In genomic region chr22:38549106-38549884, GRCh38 we compare ENCODE assay signal across 1 cellular context.
TF ChIP-seq lines count a peak whose summit lies in the region.

No MANE protein-coding gene starts in this region.

TF ChIP-seq in GM12878, 131 proteins besides CTCF, POLR2A, EP300 and RAD21 (continued from another document and continues in another):
- TF ChIP-seq ZBTB4 (CRISPR knock-in tag; IDR thresholded peaks at IDR 0.05), result no peak
- peak; percentile 72; the same call in 1 of the 2 replicates for TF ChIP-seq BCL11A (IDR thresholded peaks at IDR 0.05; ENCODE audit: low read depth, low read length)
- TF ChIP-seq RELB (IDR thresholded peaks at IDR 0.05; ENCODE audit: low read depth), result peak; percentile 86
- no peak for TF ChIP-seq ZNF622 (IDR thresholded peaks at IDR 0.05)
- no peak for TF ChIP-seq POU2F2 (IDR thresholded peaks at IDR 0.05; ENCODE audit: borderline replicate concordance, low read depth, low read length)
- TF ChIP-seq CHD4 (IDR thresholded peaks at IDR 0.05), result no peak
- no peak for TF ChIP-seq WRNIP1 (IDR thresholded peaks at IDR 0.05; ENCODE audit: borderline replicate concordance, low read depth, low read length)
- TF ChIP-seq KLF5 (IDR thresholded peaks at IDR 0.05; ENCODE audit: partially characterized antibody), result no peak
- TF ChIP-seq YBX1 (IDR thresholded peaks at IDR 0.05), result no peak
- TF ChIP-seq ASH2L (IDR thresholded peaks at IDR 0.05; ENCODE audit: borderline replicate concordance, low read depth), result no peak
- no peak for TF ChIP-seq ETV6 (conservative IDR thresholded peaks at IDR 0.05 in 1 of 2, IDR thresholded peaks at IDR 0.05 in 1 of 2; ENCODE audit: borderline replicate concordance in 1 of 2, low read depth in 1 of 2)
- TF ChIP-seq LARP7 (IDR thresholded peaks at IDR 0.05), result no peak
- TF ChIP-seq PAX8 (IDR thresholded peaks at IDR 0.05), result no peak
- no peak for TF ChIP-seq KDM1A (IDR thresholded peaks at IDR 0.05; ENCODE audit: borderline replicate concordance)
- no peak for TF ChIP-seq FOXM1 (IDR thresholded peaks at IDR 0.05; ENCODE audit: low read depth, low read length)
- TF ChIP-seq RELA (IDR thresholded peaks at IDR 0.05; ENCODE audit: borderline replicate concordance, partially characterized antibody), result no peak
- no peak for TF ChIP-seq ATF2 (IDR thresholded peaks at IDR 0.05; ENCODE audit: low read length)
- no peak for TF ChIP-seq NR2C1 (IDR thresholded peaks at IDR 0.05)
- no peak for TF ChIP-seq SKIL (IDR thresholded peaks at IDR 0.05; ENCODE audit: low read depth, poor library complexity, severe bottlenecking)
- no peak for TF ChIP-seq SIX5 (IDR thresholded peaks at IDR 0.05; ENCODE audit: low read depth, low read length, severe bottlenecking)
- TF ChIP-seq BACH1 (IDR thresholded peaks at IDR 0.05; ENCODE audit: borderline replicate concordance), result no peak; the same call in 1 of the 2 replicates
- no peak for TF ChIP-seq FOS (IDR thresholded peaks at IDR 0.05; ENCODE audit: borderline replicate concordance, extremely low read depth, insufficient read length)
- no peak for TF ChIP-seq MTA3 (IDR thresholded peaks at IDR 0.05; ENCODE audit: borderline replicate concordance, low read length)
- TF ChIP-seq, protein P1, sequence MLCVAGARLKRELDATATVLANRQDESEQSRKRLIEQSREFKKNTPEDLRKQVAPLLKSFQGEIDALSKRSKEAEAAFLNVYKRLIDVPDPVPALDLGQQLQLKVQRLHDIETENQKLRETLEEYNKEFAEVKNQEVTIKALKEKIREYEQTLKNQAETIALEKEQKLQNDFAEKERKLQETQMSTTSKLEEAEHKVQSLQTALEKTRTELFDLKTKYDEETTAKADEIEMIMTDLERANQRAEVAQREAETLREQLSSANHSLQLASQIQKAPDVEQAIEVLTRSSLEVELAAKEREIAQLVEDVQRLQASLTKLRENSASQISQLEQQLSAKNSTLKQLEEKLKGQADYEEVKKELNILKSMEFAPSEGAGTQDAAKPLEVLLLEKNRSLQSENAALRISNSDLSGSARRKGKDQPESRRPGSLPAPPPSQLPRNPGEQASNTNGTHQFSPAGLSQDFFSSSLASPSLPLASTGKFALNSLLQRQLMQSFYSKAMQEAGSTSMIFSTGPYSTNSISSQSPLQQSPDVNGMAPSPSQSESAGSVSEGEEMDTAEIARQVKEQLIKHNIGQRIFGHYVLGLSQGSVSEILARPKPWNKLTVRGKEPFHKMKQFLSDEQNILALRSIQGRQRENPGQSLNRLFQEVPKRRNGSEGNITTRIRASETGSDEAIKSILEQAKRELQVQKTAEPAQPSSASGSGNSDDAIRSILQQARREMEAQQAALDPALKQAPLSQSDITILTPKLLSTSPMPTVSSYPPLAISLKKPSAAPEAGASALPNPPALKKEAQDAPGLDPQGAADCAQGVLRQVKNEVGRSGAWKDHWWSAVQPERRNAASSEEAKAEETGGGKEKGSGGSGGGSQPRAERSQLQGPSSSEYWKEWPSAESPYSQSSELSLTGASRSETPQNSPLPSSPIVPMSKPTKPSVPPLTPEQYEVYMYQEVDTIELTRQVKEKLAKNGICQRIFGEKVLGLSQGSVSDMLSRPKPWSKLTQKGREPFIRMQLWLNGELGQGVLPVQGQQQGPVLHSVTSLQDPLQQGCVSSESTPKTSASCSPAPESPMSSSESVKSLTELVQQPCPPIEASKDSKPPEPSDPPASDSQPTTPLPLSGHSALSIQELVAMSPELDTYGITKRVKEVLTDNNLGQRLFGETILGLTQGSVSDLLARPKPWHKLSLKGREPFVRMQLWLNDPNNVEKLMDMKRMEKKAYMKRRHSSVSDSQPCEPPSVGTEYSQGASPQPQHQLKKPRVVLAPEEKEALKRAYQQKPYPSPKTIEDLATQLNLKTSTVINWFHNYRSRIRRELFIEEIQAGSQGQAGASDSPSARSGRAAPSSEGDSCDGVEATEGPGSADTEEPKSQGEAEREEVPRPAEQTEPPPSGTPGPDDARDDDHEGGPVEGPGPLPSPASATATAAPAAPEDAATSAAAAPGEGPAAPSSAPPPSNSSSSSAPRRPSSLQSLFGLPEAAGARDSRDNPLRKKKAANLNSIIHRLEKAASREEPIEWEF (IDR thresholded peaks at IDR 0.05; ENCODE audit: insufficient replicate concordance, low read depth, low read length), result no peak
- TF ChIP-seq, protein P2, sequence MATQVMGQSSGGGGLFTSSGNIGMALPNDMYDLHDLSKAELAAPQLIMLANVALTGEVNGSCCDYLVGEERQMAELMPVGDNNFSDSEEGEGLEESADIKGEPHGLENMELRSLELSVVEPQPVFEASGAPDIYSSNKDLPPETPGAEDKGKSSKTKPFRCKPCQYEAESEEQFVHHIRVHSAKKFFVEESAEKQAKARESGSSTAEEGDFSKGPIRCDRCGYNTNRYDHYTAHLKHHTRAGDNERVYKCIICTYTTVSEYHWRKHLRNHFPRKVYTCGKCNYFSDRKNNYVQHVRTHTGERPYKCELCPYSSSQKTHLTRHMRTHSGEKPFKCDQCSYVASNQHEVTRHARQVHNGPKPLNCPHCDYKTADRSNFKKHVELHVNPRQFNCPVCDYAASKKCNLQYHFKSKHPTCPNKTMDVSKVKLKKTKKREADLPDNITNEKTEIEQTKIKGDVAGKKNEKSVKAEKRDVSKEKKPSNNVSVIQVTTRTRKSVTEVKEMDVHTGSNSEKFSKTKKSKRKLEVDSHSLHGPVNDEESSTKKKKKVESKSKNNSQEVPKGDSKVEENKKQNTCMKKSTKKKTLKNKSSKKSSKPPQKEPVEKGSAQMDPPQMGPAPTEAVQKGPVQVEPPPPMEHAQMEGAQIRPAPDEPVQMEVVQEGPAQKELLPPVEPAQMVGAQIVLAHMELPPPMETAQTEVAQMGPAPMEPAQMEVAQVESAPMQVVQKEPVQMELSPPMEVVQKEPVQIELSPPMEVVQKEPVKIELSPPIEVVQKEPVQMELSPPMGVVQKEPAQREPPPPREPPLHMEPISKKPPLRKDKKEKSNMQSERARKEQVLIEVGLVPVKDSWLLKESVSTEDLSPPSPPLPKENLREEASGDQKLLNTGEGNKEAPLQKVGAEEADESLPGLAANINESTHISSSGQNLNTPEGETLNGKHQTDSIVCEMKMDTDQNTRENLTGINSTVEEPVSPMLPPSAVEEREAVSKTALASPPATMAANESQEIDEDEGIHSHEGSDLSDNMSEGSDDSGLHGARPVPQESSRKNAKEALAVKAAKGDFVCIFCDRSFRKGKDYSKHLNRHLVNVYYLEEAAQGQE (IDR thresholded peaks at IDR 0.05; ENCODE audit: low read depth, low read length), result no peak
- no peak for TF ChIP-seq PKNOX1 (IDR thresholded peaks at IDR 0.05)
- no peak for TF ChIP-seq GATAD2B (conservative IDR thresholded peaks at IDR 0.05; ENCODE audit: low read depth)
- no peak for TF ChIP-seq SIN3A (IDR thresholded peaks at IDR 0.05; ENCODE audit: low read depth, low read length)
- no peak for TF ChIP-seq TCF3 (IDR thresholded peaks at IDR 0.05; ENCODE audit: borderline replicate concordance, insufficient read depth, low read depth, low read length)
- TF ChIP-seq NKRF (conservative IDR thresholded peaks at IDR 0.05), result no peak
- TF ChIP-seq STAT1 (conservative IDR thresholded peaks at IDR 0.05), result no peak
- TF ChIP-seq BMI1 (IDR thresholded peaks at IDR 0.05; ENCODE audit: borderline replicate concordance), result peak; percentile 57; the same call in 1 of the 2 replicates
- no peak for TF ChIP-seq NFYA (IDR thresholded peaks at IDR 0.05; ENCODE audit: borderline replicate concordance, low read depth, low read length)
- TF ChIP-seq TCF12 (IDR thresholded peaks at IDR 0.05; ENCODE audit: low read depth, low read length), result no peak
- TF ChIP-seq ZSCAN29 (IDR thresholded peaks at IDR 0.05), result no peak
- TF ChIP-seq SUZ12 (IDR thresholded peaks at IDR 0.05; ENCODE audit: unreplicated experiment), result no peak
- no peak for TF ChIP-seq BHLHE40 (IDR thresholded peaks at IDR 0.05; ENCODE audit: borderline replicate concordance in 1 of 2, low read depth in 2 of 2, low read length in 1 of 2)
- no peak for TF ChIP-seq MYB (IDR thresholded peaks at IDR 0.05; ENCODE audit: borderline replicate concordance, low read depth, low read length)
- TF ChIP-seq ZNF217 (IDR thresholded peaks at IDR 0.05), result no peak
- no peak for TF ChIP-seq ZZZ3 (IDR thresholded peaks at IDR 0.05; ENCODE audit: control insufficient read depth, insufficient read length, low read depth)
- no peak for TF ChIP-seq IRF4 (IDR thresholded peaks at IDR 0.05; ENCODE audit: low read depth, low read length)
- no peak for TF ChIP-seq SMC3 (IDR thresholded peaks at IDR 0.05; ENCODE audit: borderline replicate concordance, low read length)
- TF ChIP-seq CBFB (IDR thresholded peaks at IDR 0.05; ENCODE audit: low read depth), result no peak
